Comparison of ENCODE assay signal across 22 cellular contexts in the genomic region with DNA sequence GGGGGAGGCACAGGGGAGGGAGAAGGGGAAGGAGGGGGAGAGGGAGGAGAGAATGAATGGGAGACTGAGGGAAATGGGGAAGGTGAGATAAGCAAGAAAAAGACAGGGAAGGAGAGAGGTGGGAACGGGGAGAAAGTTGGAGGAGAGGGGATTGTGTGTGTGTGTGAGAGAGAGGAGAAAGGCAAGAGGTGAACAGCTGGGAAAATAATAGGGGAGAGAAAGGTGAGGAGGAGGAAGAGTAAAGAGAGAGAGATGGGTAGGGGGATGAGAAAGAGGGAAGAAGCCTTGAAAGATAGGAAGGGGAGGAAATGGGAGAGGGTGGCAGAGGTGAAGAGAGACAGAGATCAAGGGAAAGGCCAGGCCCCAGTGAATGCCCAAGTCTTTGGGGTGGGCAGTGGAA. TPM values are rescaled to one million over a fixed set of nuclear protein-coding genes. Genes with fewer than 3 reads are reported as not detected.
DNase-seq lines count a peak whose midpoint lies in the region; ATAC-seq and TF ChIP-seq lines count a peak whose summit lies in the region.
"Had no signal": no experiment of that assay in that cellular context is flagged by ENCODE, and none has a peak within 500 bp of the region (broad histone marks: within the 10 kb centered on the region; RNA-seq: fewer than 3 reads in every experiment).

No MANE protein-coding gene starts in this region.

- H3K27me3 ChIP-seq in Panc1 (ENCODE audit: control insufficient read depth, insufficient read depth, low read length): no peaks in the 10 kb centered on the region
- no peaks in the 10 kb centered on the region for H3K27me3 ChIP-seq in osteoblast (ENCODE audit: insufficient read depth, low read length)
- H3K27me3 ChIP-seq in transverse colon: no peaks in the 10 kb centered on the region
- no peaks in the 10 kb centered on the region for H3K27me3 ChIP-seq in ascending aorta
- H3K27me3 ChIP-seq: BE2C had no signal

- 72% methylated on average over 1 of the region's 1 CpG; no CpG with 5 or more reads in 1 of the 2 donors for WGBS in transverse colon (ENCODE audit: low coverage in 1 of 2), 2 donors

- in situ Hi-C loops in Panc1 (cut with HindIII; ENCODE audit: low pct_unique_long_range_greater_than_20kb, low sequenced_read_pairs): no loop called here
- in situ Hi-C loops in transverse colon (cut with MboI; ENCODE audit: low pct_ligation_motif_present in 1 of 4, low pct_unique_long_range_greater_than_20kb in 1 of 4, low sequenced_read_pairs in 3 of 4): no loop called here

- ATAC-seq in Panc1 (peak; percentile 31; the same call in 1 of the 2 replicates), HG03457 (IDR thresholded peaks at IDR 0.05; ENCODE audit: unreplicated experiment) (no peak)
- no peak for ATAC-seq in activated T-helper 17 cell treated with anti-CD3 and anti-CD28 coated beads, Interleukin-2, amount 50 U/mL, for 72 hours (replicated peaks)
- ATAC-seq: GM12878, HCT116 had no signal

- no peak for TF ChIP-seq EP300 in transverse colon (IDR thresholded peaks at IDR 0.05; ENCODE audit: low read depth)

- intact Hi-C loops in Panc1 (cut with micrococcal nuclease; ENCODE audit: unreplicated experiment) (no loop called here), transverse colon (cut with DNase I; ENCODE audit: low total_unique reads) (no loop called here), ascending aorta (cut with DNase I) (no loop called here)

- H3K4me2 ChIP-seq in osteoblast (ENCODE audit: insufficient read depth, low read length): no peak overlapping the region

- BruUV-seq in Panc1 (replicated peaks; lab: Mats Ljungman, UMichigan): no TSS peak

- H3K27me3 Mint-ChIP-seq in activated T-helper 17 cell treated with anti-CD3 and anti-CD28 coated beads, Interleukin-2, amount 50 U/mL, for 72 hours: no peaks in the 10 kb centered on the region
- H3K27me3 Mint-ChIP-seq: CD4-positive, CD25-positive, alpha-beta regulatory T cell had no signal

- peaks cover 3% of the 10 kb centered on the region for H4K20me1 ChIP-seq in osteoblast (ENCODE audit: insufficient read depth, low read length)

- CTCF ChIA-PET in Panc1 (lab: Charles Lee): no interaction called here

- H3K9me3 Mint-ChIP-seq in activated T-helper 17 cell treated with anti-CD3 and anti-CD28 coated beads, Interleukin-2, amount 50 U/mL, for 72 hours: no peaks in the 10 kb centered on the region
- H3K9me3 Mint-ChIP-seq: CD8-positive, alpha-beta memory T cell had no signal

- H3K4me1 ChIP-seq in Panc1 (ENCODE audit: control insufficient read depth, insufficient read depth, low read length) (no peaks in the 10 kb centered on the region), osteoblast (ENCODE audit: insufficient read depth, low read length) (no peaks in the 10 kb centered on the region), transverse colon (no peaks in the 10 kb centered on the region), ascending aorta (no peaks in the 10 kb centered on the region)
- H3K4me1 ChIP-seq: BE2C had no signal

- H3K36me3 Mint-ChIP-seq in activated T-helper 17 cell treated with anti-CD3 and anti-CD28 coated beads, Interleukin-2, amount 50 U/mL, for 72 hours (ENCODE audit: low read depth): peaks cover 26% of the 10 kb centered on the region

- no peaks in the 10 kb centered on the region for H3K9me3 ChIP-seq in Panc1 (ENCODE audit: control insufficient read depth, insufficient read depth, low read depth, low read length)
- no peaks in the 10 kb centered on the region for H3K9me3 ChIP-seq in osteoblast (ENCODE audit: low read depth, low read length)
- no peaks in the 10 kb centered on the region for H3K9me3 ChIP-seq in transverse colon
- no peaks in the 10 kb centered on the region for H3K9me3 ChIP-seq in ascending aorta
- H3K9me3 ChIP-seq: BE2C had no signal

- no peak overlapping the region for H2AFZ ChIP-seq in osteoblast (ENCODE audit: low read length)

- POLR2A ChIA-PET in Panc1 (lab: Charles Lee): interaction anchor here (0.6 kb wide), 1 partner anchor 60 kb away, joined by 3 read pairs; no protein-coding TSS in a partner anchor

- no peak overlapping the region for H3K4me3 Mint-ChIP-seq in activated T-helper 17 cell treated with anti-CD3 and anti-CD28 coated beads, Interleukin-2, amount 50 U/mL, for 72 hours
- H3K4me3 Mint-ChIP-seq: CD4-positive, CD25-positive, alpha-beta regulatory T cell; CD8-positive, alpha-beta memory T cell had no signal

- H3K36me3 ChIP-seq in Panc1 (ENCODE audit: control insufficient read depth, insufficient read depth, low read length): peaks cover 9% of the 10 kb centered on the region; the same call in 1 of the 2 replicates
- H3K36me3 ChIP-seq in osteoblast (ENCODE audit: insufficient read depth, low read length): no peaks in the 10 kb centered on the region
- no peaks in the 10 kb centered on the region for H3K36me3 ChIP-seq in transverse colon
- H3K36me3 ChIP-seq in ascending aorta: no peaks in the 10 kb centered on the region
- H3K36me3 ChIP-seq: BE2C had no signal

- H3K4me3 ChIP-seq in Panc1 (ENCODE audit: low read depth in 2 of 2, low read length in 2 of 2) (no peak overlapping the region), osteoblast (ENCODE audit: insufficient read depth, low read length) (no peak overlapping the region), transverse colon (no peak overlapping the region), ascending aorta (no peak overlapping the region)
- H3K4me3 ChIP-seq: GM12878 had no signal

- H3K27ac Mint-ChIP-seq in activated T-helper 17 cell treated with anti-CD3 and anti-CD28 coated beads, Interleukin-2, amount 50 U/mL, for 72 hours: peak overlapping the region; percentile 88

- H3K4me1 Mint-ChIP-seq in activated T-helper 17 cell treated with anti-CD3 and anti-CD28 coated beads, Interleukin-2, amount 50 U/mL, for 72 hours: peaks cover 10% of the 10 kb centered on the region

- TF ChIP-seq POLR2A in transverse colon (IDR thresholded peaks at IDR 0.05): no peak

- TF ChIP-seq CTCF in Panc1 (IDR thresholded peaks at IDR 0.05): no peak
- TF ChIP-seq CTCF in osteoblast (IDR thresholded peaks at IDR 0.05; ENCODE audit: extremely low read depth, low read depth, low read length): no peak
- TF ChIP-seq CTCF in transverse colon (IDR thresholded peaks at IDR 0.05): no peak
- TF ChIP-seq CTCF in ascending aorta (IDR thresholded peaks at IDR 0.05): no peak

- DNase-seq in Panc1 (ENCODE audit: low read depth, low spot score) (no peak), left kidney (ENCODE audit: low read depth, low spot score) (peak; percentile 14), osteoblast (ENCODE audit: insufficient read length, low spot score, missing footprints) (peak; percentile 32), middle frontal gyrus (ENCODE audit: extremely low spot score, low spot score) (no peak), transverse colon (no peak), ascending aorta (ENCODE audit: low spot score in 2 of 2) (no peak)
- DNase-seq: ACHN; BE2C; C1 segment of cervical spinal cord; CD4-positive, CD25-positive, alpha-beta regulatory T cell; CD8-positive, alpha-beta memory T cell; COR-L47; DMS 273 treated with DMSO at 0.1 percent for 48 hours; DMS53; DND-41; EL; GOT3 had no signal

- H3K79me2 ChIP-seq in osteoblast (ENCODE audit: insufficient read depth, low read length): no peaks in the 10 kb centered on the region

- H3K27ac ChIP-seq in Panc1 (ENCODE audit: low read length): no peak overlapping the region
- no peak overlapping the region for H3K27ac ChIP-seq in osteoblast (ENCODE audit: low read depth, low read length)
- H3K27ac ChIP-seq in transverse colon: no peak overlapping the region
- H3K27ac ChIP-seq in ascending aorta: no peak overlapping the region
- H3K27ac ChIP-seq: HL-60 had no signal

RNA-seq across cellular contexts. Expression of a gene that starts 20.1 kb away (rescaled TPM):
- total RNA-seq in Panc1 (2021; ENCODE audit: unreplicated experiment) (67.4 TPM), osteoblast (1.4 and 1.8 TPM in 2 replicates), transverse colon (10 to 100 TPM in 1 of 4 donors, 1 to 10 TPM in 3; 5.6 to 11.6 (median 8.0) TPM), ascending aorta (10.3 TPM)
- 60.7 TPM for polyA plus RNA-seq in Panc1 (2012; ENCODE audit: insufficient read length)
- 10 to 100 TPM in 1 of 2 donors, 1 to 10 TPM in 1; 8.4 to 11.7 TPM for total RNA-seq in activated T-helper 17 cell treated with anti-CD3 and anti-CD28 coated beads, Interleukin-2, amount 50 U/mL, for 72 hours

Comparison
In these comparisons a context has a peak if more than half of its experiments do, and no peak if none do; other contexts are left out.
1. DNase-seq: peak in left kidney (single experiment) and osteoblast (single experiment); none in Panc1 (single experiment), middle frontal gyrus (single experiment), transverse colon (single experiment) and ascending aorta (0 of 2).